27 cellular contexts compared by ENCODE assay signal in the genomic region with DNA sequence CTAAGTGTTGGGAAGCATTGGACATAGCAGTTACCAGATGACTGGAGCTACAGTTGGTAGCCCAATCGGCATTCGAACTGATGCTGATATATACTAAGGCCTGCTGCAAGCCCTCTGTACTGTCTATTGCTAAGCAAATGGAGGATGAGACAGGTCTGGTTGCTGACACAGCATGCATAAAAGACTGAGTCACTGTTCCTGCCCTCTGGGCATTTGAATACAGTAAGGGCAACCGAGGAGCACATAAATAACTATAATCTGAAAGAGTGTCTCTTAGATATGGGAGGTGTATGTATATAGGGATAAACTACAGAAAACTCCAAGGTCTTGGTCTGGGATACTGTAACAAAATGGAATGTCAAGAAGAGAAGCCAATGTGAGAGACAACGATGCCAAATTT. TPM values are rescaled to one million over a fixed set of nuclear protein-coding genes. Genes with fewer than 3 reads are reported as not detected.
DNase-seq lines count a peak whose midpoint lies in the region; ATAC-seq and TF ChIP-seq lines count a peak whose summit lies in the region.
"Had no signal": no experiment of that assay in that cellular context is flagged by ENCODE, and none has a peak within 500 bp of the region (broad histone marks: within the 10 kb centered on the region; RNA-seq: fewer than 3 reads in every experiment).

No MANE protein-coding gene starts in this region.

- TF ChIP-seq CTCF in RWPE2 (IDR thresholded peaks at IDR 0.05; ENCODE audit: poor library complexity, severe bottlenecking) = no peak
- TF ChIP-seq CTCF in foreskin keratinocyte (conservative IDR thresholded peaks at IDR 0.05) = no peak
- TF ChIP-seq CTCF in type B pancreatic cell (conservative IDR thresholded peaks at IDR 0.05) = no peak

- H3K36me3 Mint-ChIP-seq in type B pancreatic cell = no peaks in the 10 kb centered on the region
- H3K36me3 Mint-ChIP-seq: activated naive CD4-positive, alpha-beta T cell treated with anti-CD3 and anti-CD28 coated beads, Interleukin-2, amount 10 ng/mL, durations not matched to agents 7 days and 5 days; mesothelial cell of epicardium; naive thymus-derived CD4-positive, alpha-beta T cell had no signal

- no peaks in the 10 kb centered on the region for H3K36me3 ChIP-seq in RWPE2 (ENCODE audit: low read depth)
- H3K36me3 ChIP-seq: cardiac muscle cell, colonic mucosa, esophagus muscularis mucosa, left ventricle myocardium inferior, prostate gland, uterus had no signal

- H3K27me3 ChIP-seq in RWPE2 (ENCODE audit: insufficient read depth, poor library complexity, severe bottlenecking) = no peaks in the 10 kb centered on the region
- no peaks in the 10 kb centered on the region for H3K27me3 ChIP-seq in foreskin keratinocyte
- H3K27me3 ChIP-seq: cardiac muscle cell, colonic mucosa, esophagus muscularis mucosa, uterus had no signal

- H3K4me3 Mint-ChIP-seq in type B pancreatic cell = no peak overlapping the region
- H3K4me3 Mint-ChIP-seq: activated naive CD4-positive, alpha-beta T cell treated with anti-CD3 and anti-CD28 coated beads, Interleukin-2, amount 10 ng/mL, durations not matched to agents 7 days and 5 days; mesothelial cell of epicardium; naive thymus-derived CD4-positive, alpha-beta T cell had no signal

- DNase-seq in M059J (ENCODE audit: low read depth) (peak; percentile 62), RWPE2 (ENCODE audit: low spot score) (no peak), foreskin keratinocyte (peak; percentile 86 to 94), type B pancreatic cell (ENCODE audit: extremely low spot score, unreplicated experiment) (no peak), NCI-H1930 (lab: John Stamatoyannopoulos, UW) (no peak)
- DNase-seq: activated CD4-positive, alpha-beta T cell treated with anti-CD3 and anti-CD28 coated beads, Interleukin-2, amount 50 U/mL, for 4 hours; activated naive CD4-positive, alpha-beta T cell treated with anti-CD3 and anti-CD28 coated beads, Interleukin-2, amount 10 ng/mL, durations not matched to agents 7 days and 5 days; anterior cingulate cortex; C1 segment of cervical spinal cord; colonic mucosa; DMS79; effector memory CD4-positive, alpha-beta T cell; IMR-90; naive thymus-derived CD4-positive, alpha-beta T cell; NCI-H2081; NCI-H345; SHP77; stimulated activated naive CD4-positive, alpha-beta T cell treated with Interleukin-2 at 50 U/mL for 16 hours; uterus had no signal

- peaks cover 6% of the 10 kb centered on the region for H3K4me1 Mint-ChIP-seq in type B pancreatic cell (ENCODE audit: unreplicated experiment)
- H3K4me1 Mint-ChIP-seq: activated naive CD4-positive, alpha-beta T cell treated with anti-CD3 and anti-CD28 coated beads, Interleukin-2, amount 10 ng/mL, durations not matched to agents 7 days and 5 days; naive thymus-derived CD4-positive, alpha-beta T cell had no signal

- H3K9me3 ChIP-seq in RWPE2 (ENCODE audit: severe bottlenecking) = no peaks in the 10 kb centered on the region
- H3K9me3 ChIP-seq: colonic mucosa, esophagus muscularis mucosa, left ventricle myocardium inferior, prostate gland, uterus had no signal

- H3K27me3 Mint-ChIP-seq in type B pancreatic cell = no peaks in the 10 kb centered on the region
- H3K27me3 Mint-ChIP-seq: activated naive CD4-positive, alpha-beta T cell treated with anti-CD3 and anti-CD28 coated beads, Interleukin-2, amount 10 ng/mL, durations not matched to agents 7 days and 5 days had no signal

- peaks cover 32% of the 10 kb centered on the region for H3K4me1 ChIP-seq in RWPE2 (ENCODE audit: insufficient read depth, poor library complexity, severe bottlenecking)
- H3K4me1 ChIP-seq in foreskin keratinocyte = peaks cover 35% of the 10 kb centered on the region
- H3K4me1 ChIP-seq: colonic mucosa, esophagus muscularis mucosa, left ventricle myocardium inferior, prostate gland, uterus had no signal

- H3K27ac Mint-ChIP-seq in type B pancreatic cell = peak overlapping the region; percentile 14
- H3K27ac Mint-ChIP-seq: activated naive CD4-positive, alpha-beta T cell treated with anti-CD3 and anti-CD28 coated beads, Interleukin-2, amount 10 ng/mL, durations not matched to agents 7 days and 5 days; mesothelial cell of epicardium; naive thymus-derived CD4-positive, alpha-beta T cell had no signal

- H3K9me3 Mint-ChIP-seq in type B pancreatic cell = peaks cover 4% of the 10 kb centered on the region
- H3K9me3 Mint-ChIP-seq: activated naive CD4-positive, alpha-beta T cell treated with anti-CD3 and anti-CD28 coated beads, Interleukin-2, amount 10 ng/mL, durations not matched to agents 7 days and 5 days; mesothelial cell of epicardium had no signal

- ATAC-seq in RWPE2 (ENCODE audit: low read depth) = peak; percentile 95
- peak; percentile 94 for ATAC-seq in foreskin keratinocyte
- ATAC-seq in GM19463 (IDR thresholded peaks at IDR 0.05; ENCODE audit: unreplicated experiment) = no peak
- ATAC-seq in HG03354 (IDR thresholded peaks at IDR 0.05; ENCODE audit: poor library complexity, severe bottlenecking, unreplicated experiment) = no peak
- ATAC-seq: GM12878; naive thymus-derived CD4-positive, alpha-beta T cell had no signal

- no peak overlapping the region for H3K4me3 ChIP-seq in RWPE2 (ENCODE audit: severe bottlenecking)
- H3K4me3 ChIP-seq: cardiac muscle cell, colonic mucosa, esophagus muscularis mucosa, GM12878, left ventricle myocardium inferior, prostate gland, uterus had no signal

- H3K27ac ChIP-seq in RWPE2 (ENCODE audit: poor library complexity, severe bottlenecking) (peak overlapping the region; percentile 27), foreskin keratinocyte (peak overlapping the region; percentile 37)
- H3K27ac ChIP-seq: cardiac muscle cell, colonic mucosa, esophagus muscularis mucosa, left ventricle myocardium inferior, prostate gland, uterus had no signal

RNA-seq across cellular contexts. Expression of gene MARK1, which starts 16.8 kb away (rescaled TPM):
- 0.02 TPM in 1 of 2 replicates, not detected in the other for total RNA-seq in M059J (2014; rRNA removed; shearing (Covaris generic))
- total RNA-seq in foreskin keratinocyte (13.4 and 16.2 TPM in 2 replicates), type B pancreatic cell (ENCODE audit: low replicate concordance) (10.6 and 14.3 TPM in 2 replicates)
- 3.9 and 5.5 TPM in 2 replicates for polyA plus RNA-seq in foreskin keratinocyte
- total RNA-seq: IMR-90; naive thymus-derived CD4-positive, alpha-beta T cell had no signal
- polyA plus RNA-seq: IMR-90; naive thymus-derived CD4-positive, alpha-beta T cell had no signal

Comparison
In these comparisons a context has a peak if more than half of its experiments do, and no peak if none do; other contexts are left out.
1. DNase-seq: peak in M059J (single experiment) and foreskin keratinocyte (2 of 2); none in RWPE2 (single experiment), type B pancreatic cell (single experiment) and NCI-H1930 (0 of 2).
2. ATAC-seq: peak in RWPE2 (single experiment) and foreskin keratinocyte (single experiment); none in GM19463 (single experiment) and HG03354 (single experiment).
3. RNA of gene MARK1, which starts 16.8 kb away (total RNA-seq): 13.4 to 16.2 TPM in foreskin keratinocyte and 10.6 to 14.3 TPM in type B pancreatic cell; 0.02 TPM in M059J; every median in the first group is over 10 times any median in the second.